In genomic region chr19:6828306-6828697, GRCh38 we compare ENCODE assay signal across 1 cellular context.
TF ChIP-seq lines count a peak whose summit lies in the region.

No MANE protein-coding gene starts in this region.

TF ChIP-seq in IMR-90, 13 proteins besides CTCF, POLR2A, EP300 and RAD21 (continued from another document):
- no peak for TF ChIP-seq ELK1 (IDR thresholded peaks at IDR 0.05; ENCODE audit: borderline replicate concordance, low read depth, low read length)
- TF ChIP-seq NFE2L2 (IDR thresholded peaks at IDR 0.05; ENCODE audit: low read depth, low read length) = no peak
- TF ChIP-seq BHLHE40 (IDR thresholded peaks at IDR 0.05; ENCODE audit: low read depth, low read length) = no peak
- TF ChIP-seq CEBPB (IDR thresholded peaks at IDR 0.05; ENCODE audit: low read depth, low read length) = no peak
- no peak for TF ChIP-seq SMC3 (IDR thresholded peaks at IDR 0.05; ENCODE audit: low read depth, low read length)
